1 cellular context compared by ENCODE assay signal in genomic region chr13:44726777-44727176, GRCh38.
TF ChIP-seq lines count a peak whose summit lies in the region.

No MANE protein-coding gene starts in this region.

TF ChIP-seq in GM23338, 12 proteins besides CTCF, POLR2A, EP300 and RAD21 (continued from another document):
- no peak for TF ChIP-seq ZNF462 (CRISPR knock-in tag; IDR thresholded peaks at IDR 0.05)
- TF ChIP-seq REST (IDR thresholded peaks at IDR 0.05; ENCODE audit: unreplicated experiment) = no peak
- TF ChIP-seq ZNF331 (CRISPR knock-in tag; IDR thresholded peaks at IDR 0.05; ENCODE audit: low read depth) = no peak
- no peak for TF ChIP-seq NANOG (IDR thresholded peaks at IDR 0.05; ENCODE audit: borderline replicate concordance)
- no peak for TF ChIP-seq ZNF114 (CRISPR knock-in tag; IDR thresholded peaks at IDR 0.05)
- TF ChIP-seq JUNB (IDR thresholded peaks at IDR 0.05; ENCODE audit: unreplicated experiment) = no peak
- no peak for TF ChIP-seq STAT1 (IDR thresholded peaks at IDR 0.05; ENCODE audit: unreplicated experiment)
- no peak for TF ChIP-seq EZH2phosphoT487 (IDR thresholded peaks at IDR 0.05; ENCODE audit: unreplicated experiment)
TF ChIP-seq in GM23338: peak in this region for 0.
